In the genomic region with DNA sequence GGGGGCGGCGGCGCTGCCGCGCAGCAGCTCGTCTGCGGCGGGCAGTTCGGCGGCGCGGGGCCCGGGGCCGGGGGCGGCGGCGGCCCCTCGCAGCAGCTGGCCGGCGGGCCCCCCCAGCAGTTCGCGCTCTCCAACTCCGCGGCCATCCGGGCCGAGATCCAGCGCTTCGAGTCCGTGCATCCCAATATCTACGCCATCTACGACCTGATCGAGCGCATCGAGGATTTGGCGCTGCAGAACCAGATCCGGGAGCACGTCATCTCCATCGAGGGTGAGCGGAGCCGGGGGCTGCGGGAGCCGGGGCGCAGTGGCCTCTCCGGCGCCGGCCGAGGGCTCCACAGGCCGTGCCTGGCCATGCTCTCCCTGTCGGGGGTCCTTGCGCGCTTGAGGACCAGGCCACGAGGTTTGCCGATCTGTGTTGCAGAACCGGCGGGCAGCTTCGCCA, we compare ENCODE assay signal across 7 cellular contexts.
DNase-seq lines count a peak whose midpoint lies in the region; TF ChIP-seq lines count a peak whose summit lies in the region.

No MANE protein-coding gene starts in this region.

- peak overlapping the region; percentile 55 for H3K4me3 ChIP-seq in astrocyte of the cerebellum (ENCODE audit: low read depth, low read length)

- in situ Hi-C loops in astrocyte of the cerebellum (cut with HindIII; ENCODE audit: low sequenced_read_pairs) = no loop called here

- DNase-seq in MV-4-11 (lab: John Stamatoyannopoulos, UW) (peak; percentile 11), astrocyte of the cerebellum (ENCODE audit: low read depth) (no peak), left kidney (ENCODE audit: low read depth, low spot score) (peak; percentile 75), hippocampal formation (lab: John Stamatoyannopoulos, UW) (no peak), ecto neural progenitor cell (ENCODE audit: low spot score) (no peak)
- peak in 5 of 6 experiments; percentile 16 to 52 (median 22) for DNase-seq in stimulated activated naive CD4-positive, alpha-beta T cell (lab: John Stamatoyannopoulos, UW)

- TF ChIP-seq CTCF in astrocyte of the cerebellum (IDR thresholded peaks at IDR 0.05; ENCODE audit: low read depth, low read length, missing control alignments) = no peak

- H3K9me3 ChIP-seq in ES-I3 (ENCODE audit: control insufficient read depth, insufficient read depth, low read length) = no peaks in the 10 kb centered on the region

- no peaks in the 10 kb centered on the region for H3K36me3 ChIP-seq in ES-I3 (ENCODE audit: insufficient read depth, low read length)

- H3K4me1 ChIP-seq in ES-I3 (ENCODE audit: insufficient read depth, low read length) = peaks cover 26% of the 10 kb centered on the region

- H3K9ac ChIP-seq in ES-I3 (ENCODE audit: low read depth, low read length) = peak overlapping the region; percentile 66

Comparison
In these comparisons a context has a peak if more than half of its experiments do, and no peak if none do; other contexts are left out.
1. DNase-seq: peak in MV-4-11 (single experiment), left kidney (single experiment) and stimulated activated naive CD4-positive, alpha-beta T cell (5 of 6); none in astrocyte of the cerebellum (single experiment), hippocampal formation (0 of 2) and ecto neural progenitor cell (single experiment).